ENCODE assay signal across 1 cellular context in the genomic region with DNA sequence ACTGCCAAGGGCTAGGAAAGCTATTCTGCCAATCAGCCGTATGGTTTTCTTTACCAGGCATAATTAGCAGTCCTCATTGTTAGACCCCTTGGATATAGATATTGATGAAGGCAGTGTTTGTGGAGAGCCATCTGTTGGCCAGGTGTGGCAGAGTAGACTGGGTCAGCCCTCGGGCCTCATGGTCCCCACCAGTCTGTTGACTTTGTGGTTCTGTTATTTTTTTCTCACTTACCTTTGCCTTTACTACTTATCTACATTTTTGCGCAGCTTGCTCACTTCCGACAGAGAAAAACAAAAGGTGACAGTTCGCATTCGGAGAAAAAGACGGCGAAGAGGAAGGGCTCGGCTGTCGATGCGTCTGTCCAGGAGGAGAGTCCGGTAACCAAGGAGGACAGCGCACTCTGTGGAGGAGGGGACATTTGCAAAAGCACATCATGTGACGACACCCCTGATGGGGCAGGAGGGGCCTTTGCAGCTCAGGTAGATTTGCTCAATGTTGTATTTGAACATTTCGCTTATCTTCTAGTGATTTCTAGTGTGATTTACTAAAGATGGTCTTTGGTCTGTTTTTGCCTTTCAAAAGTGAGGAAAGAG.
TF ChIP-seq lines count a peak whose summit lies in the region.

No MANE protein-coding gene starts in this region.

TF ChIP-seq in IMR-90, 13 proteins besides CTCF, POLR2A, EP300 and RAD21:
- TF ChIP-seq MAZ (IDR thresholded peaks at IDR 0.05; ENCODE audit: borderline replicate concordance, low read depth, low read length) (no peak), RFX5 (IDR thresholded peaks at IDR 0.05; ENCODE audit: low read depth, low read length) (no peak), BHLHE40 (IDR thresholded peaks at IDR 0.05; ENCODE audit: low read depth, low read length) (no peak), FOS (IDR thresholded peaks at IDR 0.05; ENCODE audit: low read depth, low read length) (no peak), RCOR1 (IDR thresholded peaks at IDR 0.05; ENCODE audit: insufficient replicate concordance, low read length) (no peak), CHD1 (IDR thresholded peaks at IDR 0.05; ENCODE audit: low read depth, low read length) (no peak), MXI1 (IDR thresholded peaks at IDR 0.05; ENCODE audit: borderline replicate concordance, low read depth, low read length) (no peak), NFE2L2 (IDR thresholded peaks at IDR 0.05; ENCODE audit: low read depth, low read length) (no peak), SMC3 (IDR thresholded peaks at IDR 0.05; ENCODE audit: low read depth, low read length) (no peak), CEBPB (IDR thresholded peaks at IDR 0.05; ENCODE audit: low read depth, low read length) (no peak), MAFK (IDR thresholded peaks at IDR 0.05; ENCODE audit: low read depth, low read length) (no peak)
- TF ChIP-seq, protein P1, sequence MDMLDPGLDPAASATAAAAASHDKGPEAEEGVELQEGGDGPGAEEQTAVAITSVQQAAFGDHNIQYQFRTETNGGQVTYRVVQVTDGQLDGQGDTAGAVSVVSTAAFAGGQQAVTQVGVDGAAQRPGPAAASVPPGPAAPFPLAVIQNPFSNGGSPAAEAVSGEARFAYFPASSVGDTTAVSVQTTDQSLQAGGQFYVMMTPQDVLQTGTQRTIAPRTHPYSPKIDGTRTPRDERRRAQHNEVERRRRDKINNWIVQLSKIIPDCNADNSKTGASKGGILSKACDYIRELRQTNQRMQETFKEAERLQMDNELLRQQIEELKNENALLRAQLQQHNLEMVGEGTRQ (IDR thresholded peaks at IDR 0.05; ENCODE audit: low read depth, low read length): no peak
- TF ChIP-seq, protein P2, sequence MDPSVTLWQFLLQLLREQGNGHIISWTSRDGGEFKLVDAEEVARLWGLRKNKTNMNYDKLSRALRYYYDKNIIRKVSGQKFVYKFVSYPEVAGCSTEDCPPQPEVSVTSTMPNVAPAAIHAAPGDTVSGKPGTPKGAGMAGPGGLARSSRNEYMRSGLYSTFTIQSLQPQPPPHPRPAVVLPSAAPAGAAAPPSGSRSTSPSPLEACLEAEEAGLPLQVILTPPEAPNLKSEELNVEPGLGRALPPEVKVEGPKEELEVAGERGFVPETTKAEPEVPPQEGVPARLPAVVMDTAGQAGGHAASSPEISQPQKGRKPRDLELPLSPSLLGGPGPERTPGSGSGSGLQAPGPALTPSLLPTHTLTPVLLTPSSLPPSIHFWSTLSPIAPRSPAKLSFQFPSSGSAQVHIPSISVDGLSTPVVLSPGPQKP (IDR thresholded peaks at IDR 0.05; ENCODE audit: borderline replicate concordance, low read depth, low read length): no peak
